Comparison of ENCODE assay signal across 16 cellular contexts in the genomic region with DNA sequence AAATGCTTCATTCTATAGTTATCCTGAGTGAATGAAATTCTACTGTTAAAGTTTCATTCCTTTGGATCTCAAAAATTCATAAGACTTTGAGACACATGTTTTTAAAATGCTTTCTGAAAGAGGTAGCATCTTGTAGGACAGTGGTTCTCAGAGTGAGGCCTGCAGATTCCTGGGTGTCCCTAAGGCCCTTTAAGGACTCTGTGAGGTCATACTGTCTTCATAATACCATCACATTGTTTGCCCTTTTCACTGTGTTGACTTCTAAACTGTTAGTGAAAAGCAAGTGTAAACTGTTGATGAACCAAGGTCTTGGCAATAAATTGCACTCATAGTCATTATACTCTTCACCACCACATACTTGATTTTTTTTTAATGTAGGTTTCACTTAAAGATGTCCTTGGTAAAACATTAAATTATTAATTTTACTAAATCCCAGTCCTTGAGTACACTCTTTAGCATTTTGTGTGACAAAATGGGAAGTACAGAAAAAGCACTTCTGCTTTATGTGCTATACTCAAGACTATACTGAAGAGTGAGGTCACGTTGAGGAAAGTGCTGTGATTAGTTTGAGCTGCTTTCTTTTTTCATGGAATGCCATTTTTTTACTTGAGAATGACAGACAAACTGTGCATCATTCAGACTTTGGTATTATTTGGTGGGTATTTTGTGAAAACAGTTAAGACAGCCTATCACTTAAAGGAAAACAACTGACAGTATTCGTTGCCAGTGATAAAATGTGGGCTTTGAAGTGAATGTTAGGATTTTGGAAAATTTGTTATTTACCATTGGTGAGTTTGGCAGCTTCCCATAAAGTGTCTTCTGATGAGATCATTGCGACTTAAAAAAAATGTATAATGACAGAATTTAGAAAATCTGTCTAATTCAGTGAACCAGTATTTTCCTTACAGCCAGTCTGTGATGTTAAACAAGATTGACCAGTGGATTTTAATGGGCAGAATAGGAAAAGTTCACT.
A peak's percentile ranks its signal among the peaks of the same experiment; 100 is the strongest.
DNase-seq lines count a peak whose midpoint lies in the region; ATAC-seq and TF ChIP-seq lines count a peak whose summit lies in the region.
"Had no signal": no experiment of that assay in that cellular context is flagged by ENCODE, and none has a peak within 500 bp of the region (broad histone marks: within the 10 kb centered on the region; RNA-seq: fewer than 3 reads in every experiment).

No MANE protein-coding gene starts in this region.

- no peaks in the 10 kb centered on the region for H3K27me3 Mint-ChIP-seq in activated B cell treated with CpG ODN at 0.5 μM for 24 hours
- no peaks in the 10 kb centered on the region for H3K27me3 Mint-ChIP-seq in activated T-helper 1 cell treated with anti-CD3 and anti-CD28 coated beads, Interleukin-12 subunit alpha, Interleukin-12 subunit beta, Interleukin-2, Interleukin-4 antibody, amounts not matched to agents 30 ng/mL and 10 ng/mL and 1 ng/mL, durations not matched to agents 14 hours and 24 hours and 36 hours (ENCODE audit: insufficient read depth)

- H3K36me3 Mint-ChIP-seq in activated B cell treated with CpG ODN at 0.5 μM for 24 hours (ENCODE audit: low read depth): peaks cover 65% of the 10 kb centered on the region
- peaks cover 19% of the 10 kb centered on the region for H3K36me3 Mint-ChIP-seq in activated T-helper 1 cell treated with anti-CD3 and anti-CD28 coated beads, Interleukin-12 subunit alpha, Interleukin-12 subunit beta, Interleukin-2, Interleukin-4 antibody, amounts not matched to agents 30 ng/mL and 10 ng/mL and 1 ng/mL, durations not matched to agents 14 hours and 24 hours and 36 hours (ENCODE audit: low read depth)

- H3K36me3 ChIP-seq in brain microvascular endothelial cell (replicated peaks): peaks cover 19% of the 10 kb centered on the region

- POLR2A ChIA-PET in activated B cell treated with CpG ODN at 0.5 μM for 24 hours (lab: Charles Lee): no interaction called here

- H3K27ac Mint-ChIP-seq in activated B cell treated with CpG ODN at 0.5 μM for 24 hours: peak overlapping the region; percentile 24
- H3K27ac Mint-ChIP-seq in activated T-helper 1 cell treated with anti-CD3 and anti-CD28 coated beads, Interleukin-12 subunit alpha, Interleukin-12 subunit beta, Interleukin-2, Interleukin-4 antibody, amounts not matched to agents 30 ng/mL and 10 ng/mL and 1 ng/mL, durations not matched to agents 14 hours and 24 hours and 36 hours: no peak overlapping the region
- H3K27ac Mint-ChIP-seq: activated naive CD4-positive, alpha-beta T cell treated with anti-CD3 and anti-CD28 coated beads, Interleukin-2, amount 50 U/mL, for 72 hours; natural killer cell; T-helper 1 cell treated with Interleukin-12 subunit alpha and Interleukin-12 subunit beta and Interleukin-4 antibody, amounts not matched to agents 30 μg/mL and 1 μg/mL, for 36 hours had no signal

- in situ Hi-C loops in brain microvascular endothelial cell (cut with HindIII; ENCODE audit: low pct_ligation_motif_present, low sequenced_read_pairs): loop anchor here (25.0 kb wide), 1 partner anchor 181 kb away; no protein-coding TSS in a partner anchor

- H3K4me3 Mint-ChIP-seq in activated B cell treated with CpG ODN at 0.5 μM for 24 hours: no peak overlapping the region
- no peak overlapping the region for H3K4me3 Mint-ChIP-seq in activated T-helper 1 cell treated with anti-CD3 and anti-CD28 coated beads, Interleukin-12 subunit alpha, Interleukin-12 subunit beta, Interleukin-2, Interleukin-4 antibody, amounts not matched to agents 30 ng/mL and 10 ng/mL and 1 ng/mL, durations not matched to agents 14 hours and 24 hours and 36 hours
- H3K4me3 Mint-ChIP-seq: natural killer cell; T-helper 1 cell treated with Interleukin-12 subunit alpha and Interleukin-12 subunit beta and Interleukin-4 antibody, amounts not matched to agents 30 μg/mL and 1 μg/mL, for 36 hours had no signal

- no peaks in the 10 kb centered on the region for H3K27me3 ChIP-seq in brain microvascular endothelial cell (replicated peaks)

- no peaks in the 10 kb centered on the region for H3K9me3 Mint-ChIP-seq in activated B cell treated with CpG ODN at 0.5 μM for 24 hours
- no peaks in the 10 kb centered on the region for H3K9me3 Mint-ChIP-seq in activated T-helper 1 cell treated with anti-CD3 and anti-CD28 coated beads, Interleukin-12 subunit alpha, Interleukin-12 subunit beta, Interleukin-2, Interleukin-4 antibody, amounts not matched to agents 30 ng/mL and 10 ng/mL and 1 ng/mL, durations not matched to agents 14 hours and 24 hours and 36 hours
- H3K9me3 Mint-ChIP-seq: activated naive CD4-positive, alpha-beta T cell treated with anti-CD3 and anti-CD28 coated beads, Interleukin-2, amount 50 U/mL, for 72 hours; natural killer cell; T-helper 1 cell treated with Interleukin-12 subunit alpha and Interleukin-12 subunit beta and Interleukin-4 antibody, amounts not matched to agents 30 μg/mL and 1 μg/mL, for 36 hours had no signal

- intact Hi-C loops in activated B cell treated with CpG ODN at 0.5 μM for 24 hours (cut with micrococcal nuclease): no loop called here
- intact Hi-C loops in activated T-helper 1 cell treated with anti-CD3 and anti-CD28 coated beads, Interleukin-12 subunit alpha, Interleukin-12 subunit beta, Interleukin-2, Interleukin-4 antibody, amounts not matched to agents 30 ng/mL and 10 ng/mL and 1 ng/mL, durations not matched to agents 14 hours and 24 hours and 36 hours (cut with micrococcal nuclease): no loop called here

- H3K4me3 ChIP-seq in brain microvascular endothelial cell (ENCODE audit: low read depth, low read length): no peak overlapping the region

- H3K27ac ChIP-seq in brain microvascular endothelial cell: no peak overlapping the region

- no peak for TF ChIP-seq CTCF in activated B cell treated with CpG ODN at 0.5 μM for 24 hours (IDR thresholded peaks at IDR 0.05)
- no peak for TF ChIP-seq CTCF in brain microvascular endothelial cell (IDR thresholded peaks at IDR 0.05; ENCODE audit: low read depth, low read length, missing control alignments)

- DNase-seq in CD1c-positive myeloid dendritic cell (ENCODE audit: extremely low spot score): peak; percentile 79
- DNase-seq in Kasumi-1 (lab: John Stamatoyannopoulos, UW): peak; percentile 51 to 64
- DNase-seq in activated B cell treated with CpG ODN at 0.5 μM for 24 hours: no peak
- DNase-seq in medulla oblongata (ENCODE audit: extremely low spot score): peak; percentile 60
- no peak for DNase-seq in brain microvascular endothelial cell
- DNase-seq in activated T-helper 1 cell treated with anti-CD3 and anti-CD28 coated beads, Interleukin-12 subunit alpha, Interleukin-12 subunit beta, Interleukin-2, Interleukin-4 antibody, amounts not matched to agents 30 ng/mL and 10 ng/mL and 1 ng/mL, durations not matched to agents 14 hours and 24 hours and 36 hours (ENCODE audit: low spot score): no peak
- DNase-seq: MM.1S, natural killer cell, NCI-H2081 treated with DMSO at 0.1 percent for 48 hours, NCI-H69, RPMI8226 had no signal

- H3K4me1 Mint-ChIP-seq in activated B cell treated with CpG ODN at 0.5 μM for 24 hours: peaks cover 23% of the 10 kb centered on the region
- H3K4me1 Mint-ChIP-seq in activated T-helper 1 cell treated with anti-CD3 and anti-CD28 coated beads, Interleukin-12 subunit alpha, Interleukin-12 subunit beta, Interleukin-2, Interleukin-4 antibody, amounts not matched to agents 30 ng/mL and 10 ng/mL and 1 ng/mL, durations not matched to agents 14 hours and 24 hours and 36 hours (ENCODE audit: low read depth): peaks cover 25% of the 10 kb centered on the region

- ATAC-seq in activated B cell treated with CpG ODN at 0.5 μM for 24 hours (ENCODE audit: low read depth) (no peak), esophagus mucosa (no peak)
- ATAC-seq in activated CD4-positive, CD25-positive, alpha-beta regulatory T cell treated with anti-CD3 and anti-CD28 coated beads, Interleukin-2, amount 50 U/mL, for 24 hours: no peak
- ATAC-seq: activated naive CD4-positive, alpha-beta T cell treated with anti-CD3 and anti-CD28 coated beads, Interleukin-2, amount 50 U/mL, for 72 hours; left lobe of liver; natural killer cell had no signal

- CTCF ChIA-PET in activated B cell treated with CpG ODN at 0.5 μM for 24 hours (lab: Charles Lee): interaction anchor here (1.2 kb wide), 1 partner anchor 190 kb away, joined by 3 read pairs; no protein-coding TSS in a partner anchor

Comparison
In these comparisons a context has a peak if more than half of its experiments do, and no peak if none do; other contexts are left out.
1. DNase-seq: peak in CD1c-positive myeloid dendritic cell (single experiment), Kasumi-1 (2 of 2) and medulla oblongata (single experiment); none in activated B cell treated with CpG ODN at 0.5 μM for 24 hours (single experiment), brain microvascular endothelial cell (single experiment) and activated T-helper 1 cell treated with anti-CD3 and anti-CD28 coated beads, Interleukin-12 subunit alpha, Interleukin-12 subunit beta, Interleukin-2, Interleukin-4 antibody, amounts not matched to agents 30 ng/mL and 10 ng/mL and 1 ng/mL, durations not matched to agents 14 hours and 24 hours and 36 hours (single experiment).